ENCODE assay signal across 32 cellular contexts in the genomic region with DNA sequence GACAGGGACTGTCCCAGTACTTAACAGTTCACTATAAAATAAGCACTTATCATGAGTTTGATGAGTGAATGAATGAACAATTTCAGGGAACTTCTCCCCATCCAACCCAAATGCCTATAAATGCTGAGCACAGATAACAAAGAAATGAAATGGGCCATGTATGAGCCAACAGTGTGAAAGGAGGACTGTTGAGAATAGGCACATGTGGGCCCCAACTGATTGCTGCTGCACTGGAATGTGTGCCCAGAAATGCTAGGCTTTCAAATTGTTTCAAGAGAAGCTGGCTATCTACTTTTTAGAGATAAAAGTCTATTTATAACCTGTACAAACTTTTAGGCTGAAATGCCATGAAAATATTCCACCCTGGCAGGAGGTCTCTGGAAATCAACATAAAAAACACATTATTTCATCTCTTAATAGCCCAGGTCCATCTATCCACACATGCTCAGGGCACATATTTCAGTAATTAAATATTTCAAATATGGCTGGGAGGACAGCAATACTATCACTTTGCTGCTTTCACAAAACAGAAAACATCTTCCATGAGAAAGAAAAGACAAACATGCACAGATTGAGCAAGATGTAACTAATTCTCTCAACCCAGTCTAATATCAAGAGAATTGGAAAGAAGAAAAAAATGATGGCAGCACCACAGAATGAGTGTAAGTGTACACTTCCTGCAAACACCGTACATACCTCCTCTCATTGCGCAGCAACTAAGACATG. TPM values are rescaled to one million over a fixed set of nuclear protein-coding genes. Genes with fewer than 3 reads are reported as not detected.
DNase-seq lines count a peak whose midpoint lies in the region; ATAC-seq, FAIRE-seq and TF ChIP-seq lines count a peak whose summit lies in the region.
"Had no signal": no experiment of that assay in that cellular context is flagged by ENCODE, and none has a peak within 500 bp of the region (broad histone marks: within the 10 kb centered on the region; RNA-seq: fewer than 3 reads in every experiment).

No MANE protein-coding gene starts in this region.

- H3K4me3 ChIP-seq in AG10803 (ENCODE audit: low read length) (no peak overlapping the region), dorsolateral prefrontal cortex (no peak overlapping the region)
- H3K4me3 ChIP-seq: A549, neural progenitor cell, right lobe of liver, suprapubic skin, vagina had no signal

- intact Hi-C loops in dorsolateral prefrontal cortex (cut with DNase I), result loop anchor here in 1 of 2 donors (10.0 kb wide), 1 partner anchor 47 kb away; the partner anchor contains the start of gene COLGALT2

- no peak overlapping the region for H3K4me3 Mint-ChIP-seq in osteocyte (ENCODE audit: unreplicated experiment)
- H3K4me3 Mint-ChIP-seq: activated naive CD4-positive, alpha-beta T cell treated with anti-CD3 and anti-CD28 coated beads, Interleukin-2, amount 10 ng/mL, durations not matched to agents 7 days and 5 days; neural progenitor cell; stimulated activated naive B cell treated with anti-CD40 and anti-IgM and Interleukin-4, amounts not matched to agents 10 μg/mL and 1 μg/mL and 100 μg/mL, for 72 hours; T-helper 1 cell treated with Interleukin-12 subunit alpha and Interleukin-12 subunit beta and Interleukin-4 antibody, amounts not matched to agents 30 μg/mL and 1 μg/mL, for 36 hours had no signal

- H3K27ac Mint-ChIP-seq in osteocyte (ENCODE audit: unreplicated experiment), result no peak overlapping the region
- H3K27ac Mint-ChIP-seq: activated naive CD4-positive, alpha-beta T cell treated with anti-CD3 and anti-CD28 coated beads, Interleukin-2, amount 10 ng/mL, durations not matched to agents 7 days and 5 days; neural progenitor cell; stimulated activated naive B cell treated with anti-CD40 and anti-IgM and Interleukin-4, amounts not matched to agents 10 μg/mL and 1 μg/mL and 100 μg/mL, for 72 hours; T-helper 1 cell treated with Interleukin-12 subunit alpha and Interleukin-12 subunit beta and Interleukin-4 antibody, amounts not matched to agents 30 μg/mL and 1 μg/mL, for 36 hours had no signal

- no peak for TF ChIP-seq POLR2A in GM12891 (IDR thresholded peaks at IDR 0.05; ENCODE audit: low read depth, low read length)

- no peaks in the 10 kb centered on the region for H3K27me3 ChIP-seq in dorsolateral prefrontal cortex
- H3K27me3 ChIP-seq: BE2C, neural progenitor cell, right lobe of liver, suprapubic skin, vagina had no signal

- H3K9me3 Mint-ChIP-seq in osteocyte (ENCODE audit: unreplicated experiment), result no peaks in the 10 kb centered on the region
- H3K9me3 Mint-ChIP-seq: activated naive CD4-positive, alpha-beta T cell treated with anti-CD3 and anti-CD28 coated beads, Interleukin-2, amount 10 ng/mL, durations not matched to agents 7 days and 5 days; neural progenitor cell; stimulated activated naive B cell treated with anti-CD40 and anti-IgM and Interleukin-4, amounts not matched to agents 10 μg/mL and 1 μg/mL and 100 μg/mL, for 72 hours; T-helper 1 cell treated with Interleukin-12 subunit alpha and Interleukin-12 subunit beta and Interleukin-4 antibody, amounts not matched to agents 30 μg/mL and 1 μg/mL, for 36 hours had no signal

- no peaks in the 10 kb centered on the region for H3K27me3 Mint-ChIP-seq in osteocyte (ENCODE audit: unreplicated experiment)

- H3K27ac ChIP-seq in dorsolateral prefrontal cortex, result peak overlapping the region in 57 of 59 donors; percentile 8 to 98 (median 86)
- H3K27ac ChIP-seq: A549, foreskin keratinocyte, neural progenitor cell, right lobe of liver, suprapubic skin, vagina had no signal

- FAIRE-seq in GM12891 (lab: Jason Lieb, UNC), result no peak
- FAIRE-seq: A549, HTR-8/SVneo, TTC549 had no signal

- TF ChIP-seq CTCF in AG10803 (conservative IDR thresholded peaks at IDR 0.05; ENCODE audit: low read length), result no peak
- TF ChIP-seq CTCF in dorsolateral prefrontal cortex (IDR thresholded peaks at IDR 0.05 in 54 of 56, conservative IDR thresholded peaks at IDR 0.05 in 2 of 56; ENCODE audit: low read depth in 1 of 56, partially characterized antibody in 56 of 56), result no peak
- TF ChIP-seq CTCF in omental fat pad (IDR thresholded peaks at IDR 0.05), result no peak
- no peak for TF ChIP-seq CTCF in osteocyte (IDR thresholded peaks at IDR 0.05)

- peak; percentile 63 for DNase-seq in AG10803 (ENCODE audit: low read depth)
- DNase-seq in NCI-H226, result peak; percentile 42
- no peak for DNase-seq in dorsolateral prefrontal cortex
- DNase-seq in omental fat pad (ENCODE audit: low spot score), result no peak
- DNase-seq in NCI-H1436 treated with DMSO at 0.1 percent for 48 hours (lab: John Stamatoyannopoulos, UW), result no peak
- no peak for DNase-seq in osteocyte (ENCODE audit: extremely low spot score, unreplicated experiment)
- no peak for DNase-seq in GM12891 (ENCODE audit: insufficient read length, low spot score)
- DNase-seq in NCI-H2171 (lab: John Stamatoyannopoulos, UW), result no peak
- DNase-seq: activated CD4-positive, alpha-beta T cell treated with anti-CD3 and anti-CD28 coated beads, Interleukin-2, amount 50 U/mL, for 48 hours; activated CD8-positive, alpha-beta memory T cell treated with anti-CD3 and anti-CD28 coated beads, Interleukin-2, amount 50 U/mL, for 4 hours; activated naive CD4-positive, alpha-beta T cell treated with anti-CD3 and anti-CD28 coated beads, Interleukin-2, amount 10 ng/mL, durations not matched to agents 7 days and 5 days; aorta; BE2C; central memory CD4-positive, alpha-beta T cell; foreskin keratinocyte; GDM1; left colon; mesenchymal stem cell; NCI-H1417 treated with DMSO at 0.1 percent for 48 hours; NCI-H2107; NCI-H446 treated with DMSO at 0.1 percent for 48 hours; NCI-H82; posterior cingulate gyrus; right lobe of liver; stimulated activated naive B cell treated with anti-CD40 and anti-IgM and Interleukin-4, amounts not matched to agents 10 μg/mL and 1 μg/mL and 100 μg/mL, for 72 hours had no signal

- H3K4me1 Mint-ChIP-seq in osteocyte (ENCODE audit: unreplicated experiment), result peaks cover 16% of the 10 kb centered on the region
- H3K4me1 Mint-ChIP-seq: activated naive CD4-positive, alpha-beta T cell treated with anti-CD3 and anti-CD28 coated beads, Interleukin-2, amount 10 ng/mL, durations not matched to agents 7 days and 5 days had no signal

- no peaks in the 10 kb centered on the region for H3K36me3 Mint-ChIP-seq in osteocyte (ENCODE audit: unreplicated experiment)
- H3K36me3 Mint-ChIP-seq: activated naive CD4-positive, alpha-beta T cell treated with anti-CD3 and anti-CD28 coated beads, Interleukin-2, amount 10 ng/mL, durations not matched to agents 7 days and 5 days; stimulated activated naive B cell treated with anti-CD40 and anti-IgM and Interleukin-4, amounts not matched to agents 10 μg/mL and 1 μg/mL and 100 μg/mL, for 72 hours had no signal

- ATAC-seq in omental fat pad (ENCODE audit: low FRiP score), result peak; percentile 33
- ATAC-seq: A549; foreskin keratinocyte; left colon; right lobe of liver; stimulated activated naive B cell treated with anti-CD40 and anti-IgM and Interleukin-4, amounts not matched to agents 10 μg/mL and 1 μg/mL and 100 μg/mL, for 72 hours had no signal

TF ChIP-seq in GM12891, 5 proteins besides CTCF, POLR2A, EP300 and RAD21:
- TF ChIP-seq PAX5 (IDR thresholded peaks at IDR 0.05; ENCODE audit: insufficient read depth, low read length, severe bottlenecking), result no peak
- no peak for TF ChIP-seq SPI1 (IDR thresholded peaks at IDR 0.05; ENCODE audit: low read depth, low read length)
- no peak for TF ChIP-seq TAF1 (IDR thresholded peaks at IDR 0.05; ENCODE audit: low read depth, low read length)
- TF ChIP-seq POLR2AphosphoS5 (IDR thresholded peaks at IDR 0.05; ENCODE audit: low read depth, low read length), result no peak
- no peak for TF ChIP-seq POU2F2 (IDR thresholded peaks at IDR 0.05; ENCODE audit: low read depth, low read length)

RNA-seq across cellular contexts. Expression of gene COLGALT2, which starts 49.8 kb away (rescaled TPM):
- total RNA-seq in dorsolateral prefrontal cortex, result 10 to 100 TPM; 33.1 to 91.2 (median 49.7) TPM
- total RNA-seq in omental fat pad, result 1 to 10 TPM in 3 of 4 donors, under 1 TPM in 1; 0.72 to 6.1 (median 1.7) TPM
- 1.9 and 2.8 TPM in 2 replicates for total RNA-seq in osteocyte
- polyA plus RNA-seq in GM12891 (2012; ENCODE audit: low read depth, missing spikeins), result 0.05 TPM

Comparison
In these comparisons a context has a peak if more than half of its experiments do, and no peak if none do; other contexts are left out.
1. DNase-seq: peak in AG10803 (single experiment) and NCI-H226 (single experiment); none in dorsolateral prefrontal cortex (0 of 10), omental fat pad (single experiment), NCI-H1436 treated with DMSO at 0.1 percent for 48 hours (single experiment), osteocyte (single experiment), GM12891 (single experiment) and NCI-H2171 (single experiment).